9 cellular contexts compared by ENCODE assay signal in genomic region chr17:10149573-10150399, GRCh38. TPM values are rescaled to one million over a fixed set of nuclear protein-coding genes. Genes with fewer than 3 reads are reported as not detected.
DNase-seq lines count a peak whose midpoint lies in the region; ATAC-seq, FAIRE-seq and TF ChIP-seq lines count a peak whose summit lies in the region.
"Had no signal": no experiment of that assay in that cellular context is flagged by ENCODE, and none has a peak within 500 bp of the region (broad histone marks: within the 10 kb centered on the region; RNA-seq: fewer than 3 reads in every experiment).

No MANE protein-coding gene starts in this region.

- dilution Hi-C loops in keratinocyte (cut with MboI; ENCODE audit: extremely low pct_ligation_motif_present, low sequenced_read_pairs) = no loop called here

- DNase-seq in GM12892 (ENCODE audit: insufficient read length) = no peak
- DNase-seq in SK-MEL-5 (ENCODE audit: low read depth, low spot score) = peak; percentile 60
- no peak for DNase-seq in keratinocyte (ENCODE audit: low read depth, low spot score)
- DNase-seq in Peyer's patch = no peak
- no peak for DNase-seq in retina
- DNase-seq in KG1 (lab: John Stamatoyannopoulos, UW) = no peak

- no peaks in the 10 kb centered on the region for H3K79me2 ChIP-seq in keratinocyte (ENCODE audit: control insufficient read depth, insufficient read depth, low read length)

- H3K9ac ChIP-seq in keratinocyte (ENCODE audit: control insufficient read depth, extremely low read depth, insufficient read depth, low read length) = no peak overlapping the region

- ATAC-seq in HG02610 (IDR thresholded peaks at IDR 0.05; ENCODE audit: unreplicated experiment) (peak; percentile 30), HG03521 (IDR thresholded peaks at IDR 0.05; ENCODE audit: unreplicated experiment) (no peak)

- TF ChIP-seq POLR2A in GM12892 (IDR thresholded peaks at IDR 0.05; ENCODE audit: low read depth, low read length) (no peak), Peyer's patch (IDR thresholded peaks at IDR 0.05) (no peak)

- in situ Hi-C loops in SK-MEL-5 (cut with HindIII; ENCODE audit: low pct_unique_long_range_greater_than_20kb, low sequenced_read_pairs) = no loop called here

- H2AFZ ChIP-seq in keratinocyte (ENCODE audit: control insufficient read depth, low read length) = no peak overlapping the region

- peaks cover 7% of the 10 kb centered on the region for H3K4me1 ChIP-seq in keratinocyte (ENCODE audit: control insufficient read depth, extremely low read depth, insufficient read depth, low read length)
- no peaks in the 10 kb centered on the region for H3K4me1 ChIP-seq in Peyer's patch

- H3K4me2 ChIP-seq in keratinocyte (ENCODE audit: control insufficient read depth, extremely low read depth, insufficient read depth, low read depth, low read length) = peak overlapping the region; percentile 12

- no peak overlapping the region for H3K4me3 ChIP-seq in keratinocyte (ENCODE audit: control insufficient read depth in 2 of 3, extremely low read depth in 1 of 3, insufficient read depth in 2 of 3, low read depth in 1 of 3, low read length in 3 of 3)
- H3K4me3 ChIP-seq in Peyer's patch = no peak overlapping the region

- no peaks in the 10 kb centered on the region for H3K36me3 ChIP-seq in keratinocyte (ENCODE audit: control insufficient read depth in 2 of 2, extremely low read depth in 1 of 2, insufficient read depth in 2 of 2, low read length in 2 of 2)
- H3K36me3 ChIP-seq in Peyer's patch = no peaks in the 10 kb centered on the region

- H3K27ac ChIP-seq in keratinocyte (ENCODE audit: control insufficient read depth, insufficient read depth, low read length) (no peak overlapping the region), Peyer's patch (no peak overlapping the region)

- FAIRE-seq in GM12892 (lab: Jason Lieb, UNC) (peak; percentile 76), keratinocyte (lab: Jason Lieb, UNC) (peak; percentile 20)
- FAIRE-seq: islet of Langerhans had no signal

- TF ChIP-seq CTCF in keratinocyte (optimal IDR thresholded peaks at IDR 0.05 in 1 of 3, IDR thresholded peaks at IDR 0.05 in 1 of 3, conservative IDR thresholded peaks at IDR 0.05 in 1 of 3; ENCODE audit: extremely low read depth in 1 of 3, insufficient read depth in 2 of 3, low read length in 3 of 3) (no peak), Peyer's patch (IDR thresholded peaks at IDR 0.05) (no peak)

- H3K27me3 ChIP-seq in keratinocyte (ENCODE audit: control insufficient read depth, extremely low read depth, insufficient read depth, low read length) (peaks cover 12% of the 10 kb centered on the region), Peyer's patch (no peaks in the 10 kb centered on the region)

- H3K9me1 ChIP-seq in keratinocyte (ENCODE audit: control insufficient read depth, extremely low read depth, insufficient read depth, low read length) = no peaks in the 10 kb centered on the region

- H4K20me1 ChIP-seq in keratinocyte (ENCODE audit: control insufficient read depth, extremely low read depth, insufficient read depth, low read length) = no peaks in the 10 kb centered on the region

- H3K9me3 ChIP-seq in keratinocyte (ENCODE audit: control insufficient read depth, low read depth, low read length) (no peaks in the 10 kb centered on the region), Peyer's patch (no peaks in the 10 kb centered on the region)

RNA-seq across cellular contexts. Expression of gene GAS7, which starts 48.6 kb away (rescaled TPM):
- 24.4 TPM for polyA plus RNA-seq in GM12892 (2012; ENCODE audit: missing spikeins)
- 114 and 115 TPM in 2 replicates for total RNA-seq in SK-MEL-5 (2014; rRNA removed; shearing (Covaris generic))
- polyA plus RNA-seq in SK-MEL-5 (2015; cell fraction: cytosol; rRNA removed) = 109 and 132 TPM in 2 replicates
- polyA plus RNA-seq in SK-MEL-5 (2015; cell fraction: nucleus; rRNA removed) = 40.7 and 56.0 TPM in 2 replicates
- polyA plus RNA-seq in keratinocyte = 0.10 to 0.17 TPM (median 0.14 TPM) in 3 replicates
- polyA plus RNA-seq in keratinocyte (2011; ENCODE audit: low read depth) = 22.9 TPM
- 0.14 and 0.16 TPM in 2 replicates for polyA plus RNA-seq in keratinocyte (2011; cell fraction: cytosol; rRNA removed)
- 0.17 and 0.45 TPM in 2 replicates for polyA plus RNA-seq in keratinocyte (2011; cell fraction: nucleus; rRNA removed)
- polyA plus RNA-seq in keratinocyte (2012; ENCODE audit: low replicate concordance) = 0.16 and 3.4 TPM in 2 replicates
- 0.16 to 0.38 TPM (median 0.26 TPM) in 3 replicates for polyA minus RNA-seq in keratinocyte
- not detected for polyA minus RNA-seq in keratinocyte (2011; cell fraction: cytosol; rRNA and poly(A)+ RNA removed)
- polyA minus RNA-seq in keratinocyte (2011; cell fraction: nucleus; rRNA and poly(A)+ RNA removed) = 0.16 and 0.21 TPM in 2 replicates
- 100 to 1,000 TPM in 1 of 4 donors, 10 to 100 TPM in 2, 1 to 10 TPM in 1; 6.8 to 104 (median 27.6) TPM for total RNA-seq in Peyer's patch
